Comparison of ENCODE assay signal across 26 cellular contexts in the genomic region with DNA sequence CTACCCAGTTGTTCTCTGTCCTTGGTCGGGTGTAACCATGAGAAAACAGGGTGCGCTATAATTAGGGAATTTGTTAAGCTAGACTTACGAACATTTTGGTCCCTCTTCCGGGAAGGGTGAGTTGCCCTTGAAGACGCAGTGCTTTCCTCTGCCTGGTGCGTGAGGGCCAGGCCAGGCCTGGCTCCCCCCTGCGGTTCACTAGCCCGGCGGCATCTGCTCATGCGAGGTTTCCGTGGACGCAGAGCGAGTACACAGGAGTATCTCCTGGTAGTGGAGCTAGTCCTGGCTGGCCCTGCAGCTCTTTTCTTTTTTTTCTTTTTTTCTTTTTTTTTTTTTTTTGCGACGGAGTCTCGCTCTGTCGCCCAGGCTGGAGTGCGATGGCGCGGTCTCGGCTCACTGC.
"Had no signal": no experiment of that assay in that cellular context is flagged by ENCODE, and none has a peak within 500 bp of the region (broad histone marks: within the 10 kb centered on the region; RNA-seq: fewer than 3 reads in every experiment).

No MANE protein-coding gene starts in this region.

- H3K36me3 ChIP-seq: brain microvascular endothelial cell had no signal

- H3K27ac ChIP-seq: brain microvascular endothelial cell, coronary artery, dorsolateral prefrontal cortex, heart left ventricle had no signal

- H3K4me3 ChIP-seq: coronary artery, dorsolateral prefrontal cortex, heart left ventricle had no signal

- H3K9me3 ChIP-seq: heart left ventricle had no signal

- H3K27me3 ChIP-seq: brain microvascular endothelial cell, dorsolateral prefrontal cortex, heart left ventricle had no signal

- DNase-seq: activated CD4-positive, alpha-beta memory T cell treated with anti-CD3 and anti-CD28 coated beads, Interleukin-2, amount 10 ng/mL, durations not matched to agents 7 days and 5 days; activated CD4-positive, alpha-beta T cell treated with anti-CD3 and anti-CD28 coated beads for 1 hour; activated CD4-positive, alpha-beta T cell treated with anti-CD3 and anti-CD28 coated beads for 4 hours; activated CD4-positive, alpha-beta T cell treated with anti-CD3 and anti-CD28 coated beads, Interleukin-2, amount 10 ng/mL, durations not matched to agents 7 days and 5 days; activated CD4-positive, alpha-beta T cell treated with anti-CD3 and anti-CD28 coated beads, Interleukin-2, amount 50 U/mL, for 4 hours; activated CD8-positive, alpha-beta memory T cell treated with anti-CD3 and anti-CD28 coated beads, Interleukin-2, amount 50 U/mL, for 48 hours; activated effector memory CD4-positive, alpha-beta T cell treated with Interleukin-2 at 50 U/mL for 16 hours; activated gamma-delta T cell treated with Interleukin-2 at 50 U/mL for 16 hours; activated naive CD4-positive, alpha-beta T cell treated with anti-CD3 and anti-CD28 coated beads, Interleukin-2, amount 50 U/mL, for 16 hours; activated naive CD4-positive, alpha-beta T cell treated with Interleukin-2 at 50 U/mL for 16 hours; activated T-cell treated with anti-CD3 and anti-CD28 coated beads for 4 hours; activated T-cell treated with anti-CD3 and anti-CD28 coated beads, Interleukin-2, amount 50 U/mL, for 24 hours; activated T-cell treated with anti-CD3 and anti-CD28 coated beads, Interleukin-2, amount 50 U/mL, for 72 hours; amniotic stem cell; anterior cingulate cortex; brain microvascular endothelial cell; dorsolateral prefrontal cortex; effector memory CD4-positive, alpha-beta T cell; endodermal cell; foreskin fibroblast; glutamatergic neuron; heart left ventricle; T-helper 1 cell; T-helper 2 cell had no signal

- ATAC-seq: activated T-cell treated with anti-CD3 and anti-CD28 coated beads, Interleukin-2, amount 50 U/mL, for 72 hours; esophagus mucosa; heart left ventricle had no signal
